Comparison of ENCODE assay signal across 17 cellular contexts in the genomic region with DNA sequence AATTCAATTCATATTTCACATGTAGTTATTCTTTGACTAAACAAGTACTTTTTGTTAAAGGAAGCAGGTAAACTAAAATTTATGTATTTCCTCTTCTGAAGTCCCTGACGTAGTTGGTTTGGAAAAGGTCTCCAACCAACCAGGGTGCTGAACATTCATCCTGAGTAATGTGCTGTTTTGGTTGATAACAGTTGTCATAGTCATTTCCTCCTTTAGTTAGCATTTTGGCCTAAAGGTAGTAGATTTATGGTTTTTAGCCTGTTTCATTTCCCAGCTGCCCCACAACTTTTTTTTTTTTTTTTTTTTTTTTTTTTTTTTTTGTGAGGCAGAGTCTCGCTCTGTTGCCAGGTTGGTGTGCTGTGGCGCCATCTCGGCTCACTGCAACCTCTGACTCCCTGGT.
DNase-seq lines count a peak whose midpoint lies in the region; ATAC-seq and TF ChIP-seq lines count a peak whose summit lies in the region.
"Had no signal": no experiment of that assay in that cellular context is flagged by ENCODE, and none has a peak within 500 bp of the region (broad histone marks: within the 10 kb centered on the region; RNA-seq: fewer than 3 reads in every experiment).

No MANE protein-coding gene starts in this region.

- H3F3A ChIP-seq in PC-3 (ENCODE audit: low read length, unreplicated experiment): no peaks in the 10 kb centered on the region

- H3K4me3 ChIP-seq in PC-3 (ENCODE audit: low read length): no peak overlapping the region
- H3K4me3 ChIP-seq: GM23248 had no signal

- no peaks in the 10 kb centered on the region for H3K27me3 ChIP-seq in PC-3 (ENCODE audit: low read length)

- CTCF ChIA-PET in PC-3 (lab: Charles Lee): no interaction called here

- H4K20me1 ChIP-seq in PC-3 (ENCODE audit: low read length): no peaks in the 10 kb centered on the region

- ATAC-seq in PC-3: peak; percentile 38; the same call in 1 of the 2 replicates
- ATAC-seq in GM21825 (IDR thresholded peaks at IDR 0.05; ENCODE audit: unreplicated experiment): no peak
- ATAC-seq in activated CD4-positive, CD25-positive, alpha-beta regulatory T cell treated with anti-CD3 and anti-CD28 coated beads, Interleukin-2, amount 50 U/mL, for 24 hours: no peak
- ATAC-seq: HCT116 had no signal

- peaks cover 14% of the 10 kb centered on the region; the same call in 1 of the 2 replicates for H3K4me1 ChIP-seq in PC-3 (ENCODE audit: insufficient read depth, low read length)

- intact Hi-C loops in PC-3 (cut with micrococcal nuclease): no loop called here

- no peaks in the 10 kb centered on the region for H3K36me3 ChIP-seq in PC-3 (ENCODE audit: low read depth, low read length)

- H2AFZ ChIP-seq in PC-3 (ENCODE audit: low read length): no peak overlapping the region
- H2AFZ ChIP-seq: GM23248 had no signal

- no peak for TF ChIP-seq CTCF in PC-3 (conservative IDR thresholded peaks at IDR 0.05; ENCODE audit: low read depth, low read length)

- H3K27ac ChIP-seq in PC-3 (ENCODE audit: low read length): no peak overlapping the region
- H3K27ac ChIP-seq: C4-2B, GM23248, HL-60 had no signal

- POLR2A ChIA-PET in PC-3 (lab: Charles Lee; ENCODE audit: unreplicated experiment): no interaction called here

- no peaks in the 10 kb centered on the region for H3K79me2 ChIP-seq in PC-3 (ENCODE audit: low read length)

- no peaks in the 10 kb centered on the region for H3K9me3 ChIP-seq in PC-3 (ENCODE audit: low read length)

- H3K9me2 ChIP-seq in PC-3 (replicated peaks; ENCODE audit: low read length): no peaks in the 10 kb centered on the region

- DNase-seq in HT1080 (ENCODE audit: low read depth) (peak; percentile 40), PC-3 (peak; percentile 52), dermis microvascular lymphatic vessel endothelial cell (ENCODE audit: low read depth in 2 of 2) (peak; percentile 14 to 81), glomerular endothelial cell (ENCODE audit: extremely low read depth, low read depth, low spot score) (peak; percentile 5), UCSD-AML1 (lab: John Stamatoyannopoulos, UW; ENCODE audit: unreplicated experiment) (no peak), NAMALWA (ENCODE audit: low spot score) (no peak)
- DNase-seq: CD4-positive, alpha-beta memory T cell; COR-L47; DMS153; DND-41; GF-D8; GM23248 had no signal

- H3K9ac ChIP-seq in PC-3 (ENCODE audit: low read length): no peak overlapping the region
- H3K9ac ChIP-seq: GM23248 had no signal

- BruUV-seq in PC-3 (replicated peaks; lab: Mats Ljungman, UMichigan): no TSS peak

- no peak overlapping the region for H3K4me2 ChIP-seq in PC-3 (ENCODE audit: low read length)

Comparison
In these comparisons a context has a peak if more than half of its experiments do, and no peak if none do; other contexts are left out.
1. DNase-seq: peak in HT1080 (single experiment), PC-3 (single experiment), dermis microvascular lymphatic vessel endothelial cell (2 of 2) and glomerular endothelial cell (single experiment); none in UCSD-AML1 (single experiment) and NAMALWA (single experiment).